Comparison of ENCODE assay signal across 19 cellular contexts in the genomic region with DNA sequence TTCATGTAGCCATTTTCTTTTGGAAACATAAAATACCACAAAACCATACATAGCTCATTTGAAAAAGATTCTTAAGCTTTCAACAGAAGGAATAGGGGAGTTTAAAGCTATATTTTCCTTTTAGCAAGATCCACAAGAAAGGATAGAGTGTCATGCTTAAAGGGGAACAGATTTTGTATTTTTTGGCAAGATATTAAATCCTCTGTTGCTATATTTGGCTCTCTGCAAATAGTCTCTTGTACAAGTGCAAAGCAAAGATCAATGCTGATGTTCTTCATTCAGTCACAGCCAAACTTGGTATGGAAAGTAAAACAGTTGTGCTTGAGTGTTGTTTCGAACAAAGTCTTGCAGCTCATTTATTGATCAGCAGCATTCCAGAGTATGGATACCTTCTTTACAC. TPM values are rescaled to one million over a fixed set of nuclear protein-coding genes. Genes with fewer than 3 reads are reported as not detected.
"Had no signal": no experiment of that assay in that cellular context is flagged by ENCODE, and none has a peak within 500 bp of the region (broad histone marks: within the 10 kb centered on the region; RNA-seq: fewer than 3 reads in every experiment).

No MANE protein-coding gene starts in this region.

- H3K9me3 ChIP-seq: colonic mucosa, lower lobe of right lung, SJSA1, upper lobe of right lung had no signal

- H3K9ac ChIP-seq: parathyroid adenoma had no signal

- ATAC-seq: esophagus mucosa; lower lobe of right lung; stimulated activated naive CD8-positive, alpha-beta T cell treated with anti-CD3 and anti-CD28 coated beads, Interleukin-15, Interleukin-2, amounts not matched to agents 100 U/mL and 50 U/mL, for 24 hours; upper lobe of right lung; WTC11 had no signal

- H3K36me3 ChIP-seq: cardiac muscle cell, colonic mucosa, lower lobe of right lung, upper lobe of right lung had no signal

- H3K36me3 Mint-ChIP-seq: activated naive CD8-positive, alpha-beta T cell treated with anti-CD3 and anti-CD28 coated beads for 36 hours; mesothelial cell of epicardium; naive B cell; WTC11 had no signal

- H3K4me1 ChIP-seq: colonic mucosa, lower lobe of right lung, parathyroid adenoma, upper lobe of right lung had no signal

- H3K27me3 Mint-ChIP-seq: activated CD4-positive, alpha-beta T cell treated with anti-CD3 and anti-CD28 coated beads, Interleukin-2, amount 10 ng/mL, durations not matched to agents 24 days and 14 days; activated naive CD8-positive, alpha-beta T cell treated with anti-CD3 and anti-CD28 coated beads for 36 hours; naive B cell had no signal

- H3K9me3 Mint-ChIP-seq: activated CD4-positive, alpha-beta T cell treated with anti-CD3 and anti-CD28 coated beads, Interleukin-2, amount 10 ng/mL, durations not matched to agents 24 days and 14 days; activated naive CD8-positive, alpha-beta T cell treated with anti-CD3 and anti-CD28 coated beads for 36 hours; activated T-helper 1 cell treated with anti-CD3 and anti-CD28 coated beads, Interleukin-12 subunit alpha, Interleukin-12 subunit beta, Interleukin-2, Interleukin-4 antibody, amounts not matched to agents 30 ng/mL and 10 ng/mL and 1 ng/mL, durations not matched to agents 14 hours and 24 hours and 36 hours had no signal

- H3K79me2 ChIP-seq: parathyroid adenoma had no signal

- DNase-seq: activated CD4-positive, alpha-beta T cell treated with anti-CD3 and anti-CD28 coated beads, Interleukin-2, amount 10 ng/mL, durations not matched to agents 24 days and 14 days; activated CD8-positive, alpha-beta memory T cell treated with anti-CD3 and anti-CD28 coated beads for 24 hours; activated naive CD8-positive, alpha-beta T cell treated with anti-CD3 and anti-CD28 coated beads for 36 hours; anterior cingulate cortex; colonic mucosa; lower lobe of right lung; naive B cell; small intestine; stimulated activated naive CD8-positive, alpha-beta T cell treated with anti-CD3 and anti-CD28 coated beads, Interleukin-15, Interleukin-2, amounts not matched to agents 100 U/mL and 50 U/mL, for 24 hours; SW 1271; upper lobe of right lung had no signal

- H3K27ac Mint-ChIP-seq: activated CD4-positive, alpha-beta T cell treated with anti-CD3 and anti-CD28 coated beads, Interleukin-2, amount 10 ng/mL, durations not matched to agents 24 days and 14 days; activated naive CD8-positive, alpha-beta T cell treated with anti-CD3 and anti-CD28 coated beads for 36 hours; activated T-helper 1 cell treated with anti-CD3 and anti-CD28 coated beads, Interleukin-12 subunit alpha, Interleukin-12 subunit beta, Interleukin-2, Interleukin-4 antibody, amounts not matched to agents 30 ng/mL and 10 ng/mL and 1 ng/mL, durations not matched to agents 14 hours and 24 hours and 36 hours; mesothelial cell of epicardium; naive B cell; WTC11 had no signal

- H3K27ac ChIP-seq: cardiac muscle cell, colonic mucosa, lower lobe of right lung, parathyroid adenoma, SJSA1, upper lobe of right lung had no signal

- H3K4me3 ChIP-seq: cardiac muscle cell, colonic mucosa, lower lobe of right lung, SJSA1, upper lobe of right lung had no signal

- H3K27me3 ChIP-seq: cardiac muscle cell, colonic mucosa, SJSA1, upper lobe of right lung had no signal

- H3K4me1 Mint-ChIP-seq: activated CD4-positive, alpha-beta T cell treated with anti-CD3 and anti-CD28 coated beads, Interleukin-2, amount 10 ng/mL, durations not matched to agents 24 days and 14 days; activated naive CD8-positive, alpha-beta T cell treated with anti-CD3 and anti-CD28 coated beads for 36 hours; naive B cell had no signal

- H2AFZ ChIP-seq: parathyroid adenoma had no signal

- H3K4me3 Mint-ChIP-seq: activated CD4-positive, alpha-beta T cell treated with anti-CD3 and anti-CD28 coated beads, Interleukin-2, amount 10 ng/mL, durations not matched to agents 24 days and 14 days; activated naive CD8-positive, alpha-beta T cell treated with anti-CD3 and anti-CD28 coated beads for 36 hours; activated T-helper 1 cell treated with anti-CD3 and anti-CD28 coated beads, Interleukin-12 subunit alpha, Interleukin-12 subunit beta, Interleukin-2, Interleukin-4 antibody, amounts not matched to agents 30 ng/mL and 10 ng/mL and 1 ng/mL, durations not matched to agents 14 hours and 24 hours and 36 hours; mesothelial cell of epicardium; naive B cell; WTC11 had no signal

RNA-seq across cellular contexts. Expression of a gene that starts 52.6 kb away (rescaled TPM):
- total RNA-seq: activated CD4-positive, alpha-beta T cell treated with anti-CD3 and anti-CD28 coated beads, Interleukin-2, amount 10 ng/mL, durations not matched to agents 24 days and 14 days; activated naive CD8-positive, alpha-beta T cell treated with anti-CD3 and anti-CD28 coated beads for 36 hours; activated T-helper 1 cell treated with anti-CD3 and anti-CD28 coated beads, Interleukin-12 subunit alpha, Interleukin-12 subunit beta, Interleukin-2, Interleukin-4 antibody, amounts not matched to agents 30 ng/mL and 10 ng/mL and 1 ng/mL, durations not matched to agents 14 hours and 24 hours and 36 hours; T-helper 2 cell treated with Interferon-gamma antibody and Interleukin-4, amounts not matched to agents 100 ng/mL and 5 ng/mL, for 36 hours had no signal
